7 cellular contexts compared by ENCODE assay signal in genomic region chr3:142987080-142987700, GRCh38. TPM values are rescaled to one million over a fixed set of nuclear protein-coding genes. Genes with fewer than 3 reads are reported as not detected.
DNase-seq lines count a peak whose midpoint lies in the region; ATAC-seq and TF ChIP-seq lines count a peak whose summit lies in the region.

No MANE protein-coding gene starts in this region.

- intact Hi-C loops in esophagus muscularis mucosa (cut with DNase I), result loop anchor here (5.0 kb wide), 1 partner anchor 390 kb away; the partner anchor contains the start of gene PLS1

- POLR2A ChIA-PET in RWPE1 (lab: Yijun Ruan, JAX; ENCODE audit: low non-redundant PET), result no interaction called here

- H3K4me1 ChIP-seq in esophagus muscularis mucosa (peaks cover 0 to 13% (median 8%) of the 10 kb centered on the region in 4 donors), neutrophil (ENCODE audit: control insufficient read depth in 1 of 2, insufficient read depth in 1 of 2, low read depth in 1 of 2, low read length in 1 of 2) (peaks cover 3 to 5% of the 10 kb centered on the region in 2 experiments)

- 59% methylated on average over 5 of the region's 5 CpGs for whole genome bisulfite sequencing in esophagus muscularis mucosa

- CTCF ChIA-PET in RWPE1 (lab: Yijun Ruan, JAX), result interaction anchor here (0.6 to 2.3 kb wide), 11 partner anchors 9 to 1844 kb away, joined by 3 to 8 read pairs (median 3); no protein-coding TSS in a partner anchor

- TF ChIP-seq CTCF in GM12865 (IDR thresholded peaks at IDR 0.05; ENCODE audit: insufficient read depth, low read depth, low read length, missing control alignments) (peak; percentile 50), RWPE1 (conservative IDR thresholded peaks at IDR 0.05; ENCODE audit: low read depth) (peak; percentile 76), esophagus muscularis mucosa (IDR thresholded peaks at IDR 0.05) (peak; percentile 57 to 71 (median 65)), neutrophil (IDR thresholded peaks at IDR 0.05) (peak; percentile 31)

- H3K27ac ChIP-seq in RWPE1 (no peak overlapping the region), esophagus muscularis mucosa (replicated peaks in 1 of 4) (peak overlapping the region in 3 of 4 donors; percentile 8 to 14 (median 9)), neutrophil (no peak overlapping the region)

- H3K9me3 ChIP-seq in esophagus muscularis mucosa (no peaks in the 10 kb centered on the region), neutrophil (no peaks in the 10 kb centered on the region)

- no peak for TF ChIP-seq POLR2A in esophagus muscularis mucosa (IDR thresholded peaks at IDR 0.05; ENCODE audit: low read depth)

- H3K36me3 ChIP-seq in esophagus muscularis mucosa, result no peaks in the 10 kb centered on the region
- H3K36me3 ChIP-seq in neutrophil, result no peaks in the 10 kb centered on the region

- H3K27me3 ChIP-seq in esophagus muscularis mucosa (no peaks in the 10 kb centered on the region), neutrophil (no peaks in the 10 kb centered on the region)

- H3K4me3 ChIP-seq in GM12865 (ENCODE audit: low read depth, low read length) (no peak overlapping the region), esophagus muscularis mucosa (no peak overlapping the region), neutrophil (ENCODE audit: low read depth in 1 of 2, low read length in 1 of 2) (no peak overlapping the region)

- TF ChIP-seq EP300 in esophagus muscularis mucosa (IDR thresholded peaks at IDR 0.05), result no peak

- DNase-seq in GM12865 (ENCODE audit: low read depth), result peak; percentile 53
- peak; percentile 66 for DNase-seq in HT1080 (ENCODE audit: low read depth)
- peak; percentile 49 for DNase-seq in RWPE1 (ENCODE audit: low spot score)
- no peak for DNase-seq in esophagus muscularis mucosa (ENCODE audit: extremely low spot score)
- no peak for DNase-seq in activated effector memory CD4-positive, alpha-beta T cell treated with Interleukin-2 at 50 U/mL for 16 hours

- no peak for ATAC-seq in HG02642 (IDR thresholded peaks at IDR 0.05; ENCODE audit: poor library complexity, unreplicated experiment)

RNA-seq across cellular contexts. Expression of gene U2SURP, which starts 14.2 kb away (rescaled TPM):
- 96.0 and 124 TPM in 2 replicates for total RNA-seq in HT1080 (2014; rRNA removed; shearing (Covaris generic))
- 67.2 and 90.0 TPM in 2 replicates for polyA plus RNA-seq in HT1080 (2015; cell fraction: cytosol; rRNA removed)
- 383 and 410 TPM in 2 replicates for polyA plus RNA-seq in HT1080 (2015; cell fraction: nucleus; rRNA removed)
- 10 to 100 TPM; 35.7 to 58.6 (median 45.2) TPM for total RNA-seq in esophagus muscularis mucosa

RNA-seq across cellular contexts. Expression of gene PAQR9, which starts 23.7 kb away (rescaled TPM):
- 0.03 TPM in 1 of 2 replicates, not detected in the other for total RNA-seq in HT1080 (2014; rRNA removed; shearing (Covaris generic))
- 0.17 and 0.24 TPM in 2 replicates for polyA plus RNA-seq in HT1080 (2015; cell fraction: cytosol; rRNA removed)
- polyA plus RNA-seq in HT1080 (2015; cell fraction: nucleus; rRNA removed), result 0.12 and 0.32 TPM in 2 replicates
- total RNA-seq in esophagus muscularis mucosa, result not detected

Comparison
In these comparisons a context has a peak if more than half of its experiments do, and no peak if none do; other contexts are left out.
1. DNase-seq: peak in GM12865 (single experiment), HT1080 (single experiment) and RWPE1 (single experiment); none in esophagus muscularis mucosa (single experiment) and activated effector memory CD4-positive, alpha-beta T cell treated with Interleukin-2 at 50 U/mL for 16 hours (single experiment).
2. H3K27ac ChIP-seq: peak in esophagus muscularis mucosa (3 of 4); none in RWPE1 (single experiment) and neutrophil (single experiment).
3. Peak in every context shown above with its lines, with median percentiles within 50 percentile points of each other: CTCF ChIP-seq.